ENCODE assay signal across 17 cellular contexts in the genomic region with DNA sequence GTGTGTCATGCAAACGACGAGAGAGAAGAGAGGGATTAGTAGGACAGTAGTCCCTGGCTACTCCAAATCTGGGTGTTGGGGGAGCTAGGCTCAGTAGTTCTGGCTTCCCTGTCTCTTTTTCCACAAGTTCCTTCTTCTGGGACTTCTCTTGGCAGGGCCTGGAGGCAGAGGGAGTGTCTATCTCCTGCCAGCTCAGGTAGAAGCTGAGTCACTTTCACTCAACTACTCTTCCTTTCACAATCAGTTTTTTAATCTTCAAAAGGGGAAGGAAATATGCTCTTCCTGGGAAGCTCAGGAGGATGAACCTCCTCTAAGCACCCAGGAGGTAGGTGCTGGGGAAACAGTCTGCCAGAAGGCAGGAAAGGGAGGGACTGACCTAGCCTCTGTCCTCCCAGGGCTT. TPM values are rescaled to one million over a fixed set of nuclear protein-coding genes. Genes with fewer than 3 reads are reported as not detected.
DNase-seq lines count a peak whose midpoint lies in the region; TF ChIP-seq lines count a peak whose summit lies in the region.
"Had no signal": no experiment of that assay in that cellular context is flagged by ENCODE, and none has a peak within 500 bp of the region (broad histone marks: within the 10 kb centered on the region; RNA-seq: fewer than 3 reads in every experiment).

No MANE protein-coding gene starts in this region.

- POLR2A ChIA-PET in MCF 10A (lab: Yijun Ruan, JAX), result interaction anchor here (0.6 to 1.0 kb wide), 4 partner anchors 53 to 471 kb away, joined by 3 to 4 read pairs (median 3); no protein-coding TSS in a partner anchor

- intact Hi-C loops in MCF 10A (cut with micrococcal nuclease), result loop anchor here (10.0 kb wide), 1 partner anchor 481 kb away; no protein-coding TSS in a partner anchor
- intact Hi-C loops in breast epithelium (cut with DNase I; ENCODE audit: low total_unique reads), result no loop called here
- intact Hi-C loops in esophagus muscularis mucosa (cut with DNase I), result no loop called here

- TF ChIP-seq POLR2A in breast epithelium (IDR thresholded peaks at IDR 0.05) (no peak), esophagus muscularis mucosa (IDR thresholded peaks at IDR 0.05; ENCODE audit: low read depth) (no peak)

- no TSS peak for BruUV-seq in MCF 10A (replicated peaks; lab: Mats Ljungman, UMichigan)

- no peak overlapping the region for H3K27ac ChIP-seq in breast epithelium
- H3K27ac ChIP-seq in esophagus muscularis mucosa (replicated peaks in 1 of 4), result no peak overlapping the region
- H3K27ac ChIP-seq in brain microvascular endothelial cell, result no peak overlapping the region
- H3K27ac ChIP-seq: BLaER1, Peyer's patch had no signal

- H3K27ac Mint-ChIP-seq in MCF 10A (ENCODE audit: low read depth, unreplicated experiment) (no peak overlapping the region), nephron progenitor cell (peak overlapping the region; percentile 68)

- H3K4me3 Mint-ChIP-seq in MCF 10A (ENCODE audit: unreplicated experiment) (no peak overlapping the region), nephron progenitor cell (no peak overlapping the region)

- H3K27me3 Mint-ChIP-seq in MCF 10A (ENCODE audit: insufficient read depth, unreplicated experiment) (no peaks in the 10 kb centered on the region), nephron progenitor cell (ENCODE audit: low read depth, poor library complexity) (no peaks in the 10 kb centered on the region)

- H3K36me3 ChIP-seq in breast epithelium, result no peaks in the 10 kb centered on the region
- no peaks in the 10 kb centered on the region for H3K36me3 ChIP-seq in esophagus muscularis mucosa
- no peaks in the 10 kb centered on the region for H3K36me3 ChIP-seq in brain microvascular endothelial cell (replicated peaks)
- H3K36me3 ChIP-seq: Peyer's patch had no signal

- H3K36me3 Mint-ChIP-seq in MCF 10A (ENCODE audit: insufficient read depth, unreplicated experiment) (peaks cover 9% of the 10 kb centered on the region), nephron progenitor cell (ENCODE audit: low read depth) (peaks cover 45% of the 10 kb centered on the region)

- H3K9me3 Mint-ChIP-seq in MCF 10A (ENCODE audit: unreplicated experiment), result no peaks in the 10 kb centered on the region
- no peaks in the 10 kb centered on the region for H3K9me3 Mint-ChIP-seq in nephron progenitor cell

- H3K4me1 ChIP-seq in breast epithelium, result no peaks in the 10 kb centered on the region
- H3K4me1 ChIP-seq in esophagus muscularis mucosa, result no peaks in the 10 kb centered on the region
- H3K4me1 ChIP-seq: BLaER1, Peyer's patch had no signal

- no peaks in the 10 kb centered on the region for H3K9me3 ChIP-seq in breast epithelium
- no peaks in the 10 kb centered on the region for H3K9me3 ChIP-seq in esophagus muscularis mucosa
- H3K9me3 ChIP-seq: BLaER1, Peyer's patch had no signal

- in situ Hi-C loops in G401 (cut with HindIII; ENCODE audit: low sequenced_read_pairs) (no loop called here), brain microvascular endothelial cell (cut with HindIII; ENCODE audit: low pct_ligation_motif_present, low sequenced_read_pairs) (no loop called here)

- peaks cover 15% of the 10 kb centered on the region for H3K4me1 Mint-ChIP-seq in MCF 10A (ENCODE audit: insufficient read depth, unreplicated experiment)
- H3K4me1 Mint-ChIP-seq in nephron progenitor cell, result peaks cover 15% of the 10 kb centered on the region

- CTCF ChIA-PET in MCF 10A (lab: Yijun Ruan, JAX), result interaction anchor here (0.7 to 2.3 kb wide), 3 partner anchors 18 to 120 kb away, joined by 3 to 14 read pairs (median 4); no protein-coding TSS in a partner anchor

- H3K4me3 ChIP-seq in breast epithelium, result no peak overlapping the region
- H3K4me3 ChIP-seq in epithelial cell of esophagus (ENCODE audit: low read length), result no peak overlapping the region
- H3K4me3 ChIP-seq in esophagus muscularis mucosa, result no peak overlapping the region
- no peak overlapping the region for H3K4me3 ChIP-seq in brain microvascular endothelial cell (ENCODE audit: low read depth, low read length)
- H3K4me3 ChIP-seq: BLaER1, Peyer's patch had no signal

- H3K27me3 ChIP-seq in breast epithelium (no peaks in the 10 kb centered on the region), esophagus muscularis mucosa (peaks cover 0 to 9% (median 0%) of the 10 kb centered on the region in 4 donors), brain microvascular endothelial cell (replicated peaks) (no peaks in the 10 kb centered on the region)
- H3K27me3 ChIP-seq: BLaER1, Peyer's patch had no signal

- DNase-seq in MCF 10A (ENCODE audit: unreplicated experiment) (peak; percentile 57), breast epithelium (ENCODE audit: low spot score in 2 of 2) (no peak), epithelial cell of esophagus (ENCODE audit: low read depth) (peak; percentile 87), nephron progenitor cell (no peak), G401 (ENCODE audit: low spot score) (no peak), NCI-H1048 (lab: John Stamatoyannopoulos, UW) (no peak), esophagus muscularis mucosa (ENCODE audit: extremely low spot score) (no peak), brain microvascular endothelial cell (no peak)
- DNase-seq: DMS79 treated with DMSO at 0.1 percent for 48 hours, KG1, NCI-H1092, NCI-H146, NCI-H2081, NCI-H774, Peyer's patch, SHP77 had no signal

- no peak for TF ChIP-seq CTCF in MCF 10A (IDR thresholded peaks at IDR 0.05; ENCODE audit: unreplicated experiment)
- no peak for TF ChIP-seq CTCF in breast epithelium (IDR thresholded peaks at IDR 0.05)
- TF ChIP-seq CTCF in epithelial cell of esophagus (IDR thresholded peaks at IDR 0.05; ENCODE audit: insufficient read depth, low read depth, low read length, missing control alignments), result no peak
- TF ChIP-seq CTCF in nephron progenitor cell (IDR thresholded peaks at IDR 0.05), result no peak
- no peak for TF ChIP-seq CTCF in esophagus muscularis mucosa (IDR thresholded peaks at IDR 0.05)
- no peak for TF ChIP-seq CTCF in brain microvascular endothelial cell (IDR thresholded peaks at IDR 0.05; ENCODE audit: low read depth, low read length, missing control alignments)

- TF ChIP-seq EP300 in esophagus muscularis mucosa (IDR thresholded peaks at IDR 0.05), result no peak

- 83% methylated on average over 2 of the region's 2 CpGs for WGBS in esophagus muscularis mucosa

RNA-seq across cellular contexts. Expression of a gene that starts 35.2 kb away (rescaled TPM):
- 68.2 and 70.3 TPM in 2 replicates for total RNA-seq in MCF 10A (2022)
- 10 to 100 TPM; 35.0 to 45.2 (median 37.5) TPM for total RNA-seq in breast epithelium
- 15.2 and 55.9 TPM in 2 replicates for total RNA-seq in G401 (2014; rRNA removed; shearing (Covaris generic))
- total RNA-seq in esophagus muscularis mucosa, result 10 to 100 TPM; 28.2 to 37.6 (median 32.7) TPM

RNA-seq across cellular contexts. Expression of a gene that starts 53.1 kb away (rescaled TPM):
- total RNA-seq in MCF 10A (2022) (37.2 and 45.0 TPM in 2 replicates), breast epithelium (10 to 100 TPM; 60.6 to 69.8 (median 61.3) TPM), esophagus muscularis mucosa (10 to 100 TPM; 56.5 to 72.5 (median 69.5) TPM)
- 61.6 and 70.9 TPM in 2 replicates for total RNA-seq in G401 (2014; rRNA removed; shearing (Covaris generic))

RNA-seq across cellular contexts. Expression of a gene that starts 54.3 kb away (rescaled TPM):
- total RNA-seq in MCF 10A (2022) (21.5 and 21.8 TPM in 2 replicates), breast epithelium (10 to 100 TPM in 1 of 3 donors, 1 to 10 TPM in 2; 1.6 to 14.7 (median 6.3) TPM), esophagus muscularis mucosa (1 to 10 TPM in 3 of 4 donors, under 1 TPM in 1; 0.83 to 6.0 (median 1.9) TPM)
- 7.0 and 8.0 TPM in 2 replicates for total RNA-seq in G401 (2014; rRNA removed; shearing (Covaris generic))

Comparison
In these comparisons a context has a peak if more than half of its experiments do, and no peak if none do; other contexts are left out.
1. DNase-seq: peak in MCF 10A (single experiment) and epithelial cell of esophagus (single experiment); none in breast epithelium (0 of 2), nephron progenitor cell (single experiment), G401 (single experiment), NCI-H1048 (single experiment), esophagus muscularis mucosa (single experiment) and brain microvascular endothelial cell (single experiment).